Comparison of ENCODE assay signal across 22 cellular contexts in genomic region chr2:58099097-58099769, GRCh38.
"Had no signal": no experiment of that assay in that cellular context is flagged by ENCODE, and none has a peak within 500 bp of the region (broad histone marks: within the 10 kb centered on the region; RNA-seq: fewer than 3 reads in every experiment).

No MANE protein-coding gene starts in this region.

- ATAC-seq: activated CD4-positive, alpha-beta T cell treated with anti-CD3 and anti-CD28 coated beads for 36 hours had no signal

- H3K9me3 ChIP-seq: Peyer's patch, SJSA1 had no signal

- H3K36me3 ChIP-seq: Peyer's patch, SJSA1, WERI-Rb-1 had no signal

- DNase-seq: activated CD4-positive, alpha-beta memory T cell treated with anti-CD3 and anti-CD28 coated beads, Interleukin-2, amount 10 ng/mL, durations not matched to agents 7 days and 5 days; activated CD4-positive, alpha-beta T cell treated with anti-CD3 and anti-CD28 coated beads for 36 hours; activated CD4-positive, alpha-beta T cell treated with anti-CD3 and anti-CD28 coated beads, Interleukin-2, amount 50 U/mL, for 1 hour; activated effector memory CD4-positive, alpha-beta T cell treated with Interleukin-2 at 50 U/mL for 16 hours; activated naive CD4-positive, alpha-beta T cell; aorta; central memory CD4-positive, alpha-beta T cell; Kasumi-1; KBM-7; NCI-H1048; NCI-H146; NCI-H187 treated with DMSO at 0.1 percent for 48 hours; NCI-H2081 treated with DMSO at 0.1 percent for 48 hours; NCI-H2171; NCI-H2227 treated with DMSO at 0.1 percent for 48 hours; NCI-H526 treated with DMSO at 0.1 percent for 48 hours; Peyer's patch; SHP77; WERI-Rb-1 had no signal

- H3K4me1 ChIP-seq: Peyer's patch, SJSA1 had no signal

- H3K27me3 ChIP-seq: Peyer's patch, SJSA1 had no signal

- H3K27ac ChIP-seq: Peyer's patch, RWPE1, SJSA1, WERI-Rb-1 had no signal

- H3K4me3 ChIP-seq: Peyer's patch, SJSA1 had no signal

- FAIRE-seq: bronchial epithelial cell had no signal
